In the genomic region with DNA sequence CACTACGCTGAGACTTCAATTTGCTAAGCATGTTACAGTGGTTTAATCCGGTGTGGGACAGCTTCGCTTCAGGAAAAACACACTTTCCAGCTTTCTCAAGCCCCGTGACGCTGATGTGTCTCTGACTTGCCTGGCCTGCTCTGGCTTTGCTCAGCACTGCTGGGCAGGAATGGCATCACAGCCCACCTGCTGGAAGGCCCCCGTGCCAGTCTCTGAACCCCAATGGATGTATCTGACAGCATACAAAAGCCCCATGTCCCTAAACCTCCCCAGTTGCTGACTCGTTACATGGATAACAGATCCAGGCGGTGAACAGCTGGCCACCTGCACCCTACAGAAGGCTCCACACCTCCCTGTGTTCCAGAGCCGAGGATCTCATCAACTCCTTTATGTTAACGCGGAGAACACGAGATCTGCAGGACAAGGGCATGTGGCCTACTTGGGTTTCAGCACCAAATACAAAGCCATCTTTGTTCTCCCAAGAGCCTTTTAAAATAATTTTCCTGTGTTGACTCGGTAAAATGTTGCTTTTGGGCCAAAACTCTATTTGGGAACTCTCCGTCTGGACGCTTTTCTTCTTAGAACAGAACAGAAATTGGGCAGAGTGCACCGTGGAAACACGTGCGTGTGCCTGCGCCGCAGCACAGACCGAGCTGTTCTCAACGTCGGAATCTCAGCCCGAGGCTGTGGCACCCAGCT, we compare ENCODE assay signal across 28 cellular contexts.
DNase-seq lines count a peak whose midpoint lies in the region; ATAC-seq and TF ChIP-seq lines count a peak whose summit lies in the region.
"Had no signal": no experiment of that assay in that cellular context is flagged by ENCODE, and none has a peak within 500 bp of the region (broad histone marks: within the 10 kb centered on the region; RNA-seq: fewer than 3 reads in every experiment).

No MANE protein-coding gene starts in this region.

- no peak for ATAC-seq in central memory CD8-positive, alpha-beta T cell (replicated peaks; ENCODE audit: extremely low read depth, poor library complexity, severe bottlenecking)
- ATAC-seq in thoracic aorta (ENCODE audit: insufficient number of reproducible peaks, low FRiP score, low read depth) (peak; percentile 22), HG02973 (IDR thresholded peaks at IDR 0.05; ENCODE audit: unreplicated experiment) (no peak)
- ATAC-seq: GM23338 had no signal

- in situ Hi-C loops in G401 (cut with HindIII; ENCODE audit: low sequenced_read_pairs): no loop called here

- no peaks in the 10 kb centered on the region for H3K27me3 Mint-ChIP-seq in central memory CD8-positive, alpha-beta T cell
- H3K27me3 Mint-ChIP-seq: activated naive CD4-positive, alpha-beta T cell treated with anti-CD3 and anti-CD28 coated beads, Interleukin-2, amount 50 U/mL, for 24 hours; CD4-positive, alpha-beta T cell had no signal

- no peak overlapping the region for H3K4me3 Mint-ChIP-seq in central memory CD8-positive, alpha-beta T cell
- H3K4me3 Mint-ChIP-seq: activated naive CD4-positive, alpha-beta T cell treated with anti-CD3 and anti-CD28 coated beads, Interleukin-2, amount 50 U/mL, for 24 hours; CD4-positive, alpha-beta T cell; GM23338; nephron progenitor cell had no signal

- peak overlapping the region; percentile 72 to 83 for H3K27ac ChIP-seq in thoracic aorta
- no peak overlapping the region for H3K27ac ChIP-seq in MM.1S (ENCODE audit: low read length)
- H3K27ac ChIP-seq: heart left ventricle, parathyroid adenoma, vagina had no signal

- H3K4me3 ChIP-seq in thoracic aorta (no peak overlapping the region), MM.1S (ENCODE audit: low read length) (no peak overlapping the region)
- H3K4me3 ChIP-seq: GM23338, heart left ventricle, smooth muscle cell, vagina had no signal

- H3K4me2 ChIP-seq in MM.1S (ENCODE audit: low read depth, low read length): no peak overlapping the region
- H3K4me2 ChIP-seq: GM23338, smooth muscle cell had no signal

- TF ChIP-seq CTCF in thoracic aorta (IDR thresholded peaks at IDR 0.05) (no peak), MM.1S (IDR thresholded peaks at IDR 0.05; ENCODE audit: low read length) (no peak)

- H3K9me2 ChIP-seq in MM.1S (replicated peaks; ENCODE audit: insufficient read depth, low read length): no peaks in the 10 kb centered on the region

- H3K4me1 Mint-ChIP-seq in central memory CD8-positive, alpha-beta T cell: peaks cover 4% of the 10 kb centered on the region

- H2AFZ ChIP-seq in MM.1S (ENCODE audit: low read length): no peak overlapping the region
- H2AFZ ChIP-seq: GM23338, parathyroid adenoma had no signal

- H3K4me1 ChIP-seq in thoracic aorta (ENCODE audit: control insufficient read depth in 1 of 2, low read depth in 2 of 2) (peaks cover 62 to 93% of the 10 kb centered on the region in 2 donors), MM.1S (ENCODE audit: low read length) (no peaks in the 10 kb centered on the region)

- H3K9ac ChIP-seq in MM.1S (ENCODE audit: low read length): no peak overlapping the region
- H3K9ac ChIP-seq: parathyroid adenoma had no signal

- no peaks in the 10 kb centered on the region for H4K20me1 ChIP-seq in MM.1S (ENCODE audit: insufficient read depth, low read length)

- H3K36me3 Mint-ChIP-seq in central memory CD8-positive, alpha-beta T cell (ENCODE audit: insufficient read depth): no peaks in the 10 kb centered on the region

- no peaks in the 10 kb centered on the region for H3K36me3 ChIP-seq in thoracic aorta
- no peaks in the 10 kb centered on the region for H3K36me3 ChIP-seq in MM.1S (replicated peaks; ENCODE audit: insufficient read depth, low read length)
- H3K36me3 ChIP-seq: heart left ventricle, vagina had no signal

- no peaks in the 10 kb centered on the region for H3K79me2 ChIP-seq in MM.1S (ENCODE audit: low read length)

- H3K9me3 ChIP-seq in thoracic aorta (no peaks in the 10 kb centered on the region), MM.1S (replicated peaks; ENCODE audit: insufficient read depth, low read length) (no peaks in the 10 kb centered on the region)
- H3K9me3 ChIP-seq: heart left ventricle, vagina had no signal

- H3K9me3 Mint-ChIP-seq in central memory CD8-positive, alpha-beta T cell: no peaks in the 10 kb centered on the region
- H3K9me3 Mint-ChIP-seq: activated naive CD4-positive, alpha-beta T cell treated with anti-CD3 and anti-CD28 coated beads, Interleukin-2, amount 50 U/mL, for 24 hours; activated T-helper 2 cell treated with anti-CD3 and anti-CD28 coated beads, Interferon-gamma antibody, Interleukin-2, Interleukin-4, amounts not matched to agents 10 μg/mL and 5 μg/mL and 100 μg/mL, durations not matched to agents 14 hours and 24 hours and 36 hours; CD4-positive, alpha-beta T cell; GM23338; nephron progenitor cell had no signal

- no peaks in the 10 kb centered on the region for H3F3A ChIP-seq in MM.1S (ENCODE audit: insufficient read depth, low read length)

- DNase-seq in G401 (ENCODE audit: low spot score): peak; percentile 7
- DNase-seq in central memory CD8-positive, alpha-beta T cell (ENCODE audit: low spot score in 2 of 2): no peak
- DNase-seq in mesenteric fat pad (ENCODE audit: low spot score): peak; percentile 64
- no peak for DNase-seq in thoracic aorta (ENCODE audit: low spot score)
- no peak for DNase-seq in pons (ENCODE audit: low spot score)
- no peak for DNase-seq in MM.1S
- DNase-seq: activated CD4-positive, alpha-beta T cell treated with anti-CD3 and anti-CD28 coated beads for 48 hours; amniotic stem cell; CD4-positive, alpha-beta T cell; DND-41; kidney glomerular epithelial cell; NCI-H1092; NCI-H1694 treated with DMSO at 0.1 percent for 48 hours; NCI-H446; NCI-H82; nephron progenitor cell; stimulated activated CD4-positive, alpha-beta T cell treated with anti-CD3 and anti-CD28 coated beads, Interleukin-1b, Interleukin-23, amount 100 ng/mL, for 48 hours; stimulated activated naive CD4-positive, alpha-beta T cell treated with Interleukin-2 at 50 U/mL for 16 hours; SW 1271; T1000 had no signal

- H3K27me3 ChIP-seq in thoracic aorta (replicated peaks; ENCODE audit: insufficient read depth) (no peaks in the 10 kb centered on the region), MM.1S (replicated peaks; ENCODE audit: insufficient read depth, low read length) (no peaks in the 10 kb centered on the region)
- H3K27me3 ChIP-seq: heart left ventricle, vagina had no signal

- peak overlapping the region; percentile 21 for H3K27ac Mint-ChIP-seq in central memory CD8-positive, alpha-beta T cell (ENCODE audit: low read depth)
- H3K27ac Mint-ChIP-seq: activated T-helper 2 cell treated with anti-CD3 and anti-CD28 coated beads, Interferon-gamma antibody, Interleukin-2, Interleukin-4, amounts not matched to agents 10 μg/mL and 5 μg/mL and 100 μg/mL, durations not matched to agents 14 hours and 24 hours and 36 hours; GM23338; nephron progenitor cell had no signal

Comparison
In these comparisons a context has a peak if more than half of its experiments do, and no peak if none do; other contexts are left out.
1. DNase-seq: peak in G401 (single experiment) and mesenteric fat pad (single experiment); none in central memory CD8-positive, alpha-beta T cell (0 of 2), thoracic aorta (single experiment), pons (single experiment) and MM.1S (single experiment).